Comparison of ENCODE assay signal across 2 cellular contexts in the genomic region with DNA sequence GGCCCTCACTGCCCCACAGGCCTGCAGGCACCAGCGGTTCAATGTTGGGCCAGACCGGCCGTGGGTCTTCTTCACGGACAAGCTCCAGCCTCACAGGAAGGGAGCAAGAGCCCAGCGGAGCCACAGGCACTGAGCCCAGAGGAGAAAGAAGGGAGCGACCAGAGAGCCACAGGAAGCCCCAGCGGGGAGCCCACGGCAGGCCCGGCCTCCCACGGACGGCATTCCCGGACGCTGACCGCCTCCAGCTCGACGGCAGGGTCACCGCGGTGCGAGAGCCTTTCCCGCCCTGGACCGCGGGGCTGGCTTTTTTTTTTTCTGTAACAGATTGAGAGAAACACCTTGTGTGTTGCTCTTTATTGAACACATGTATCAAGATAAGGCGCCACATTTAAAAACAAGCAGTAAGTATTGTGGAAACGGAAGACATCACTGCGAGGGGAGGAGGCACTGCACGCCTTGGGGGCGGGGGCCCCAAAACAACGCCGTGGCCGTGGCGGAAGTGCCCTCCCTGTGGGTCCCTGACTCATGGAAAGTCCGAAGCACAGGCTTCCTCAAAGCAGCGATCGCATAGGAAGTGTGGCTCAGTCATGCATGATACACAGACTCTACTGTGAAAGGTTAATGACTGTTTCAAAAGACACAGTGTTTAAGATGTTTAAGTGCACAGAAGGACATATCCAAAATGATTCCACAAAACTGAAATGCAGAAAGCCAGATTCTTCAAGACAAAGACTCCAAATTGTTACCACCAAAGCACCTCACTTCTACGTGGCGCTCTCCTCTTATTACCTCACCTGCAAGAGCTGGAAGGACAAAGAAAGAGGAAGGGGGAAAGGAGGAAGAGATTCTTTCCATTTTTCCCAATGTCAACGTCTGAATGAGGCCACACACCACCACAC.
A peak's percentile ranks its signal among the peaks of the same experiment; 100 is the strongest.
TF ChIP-seq lines count a peak whose summit lies in the region.

No MANE protein-coding gene starts in this region.

TF ChIP-seq in K562, 482 proteins besides CTCF, POLR2A, EP300 and RAD21 (continued from another document and continues in another):
- TF ChIP-seq, protein P1, sequence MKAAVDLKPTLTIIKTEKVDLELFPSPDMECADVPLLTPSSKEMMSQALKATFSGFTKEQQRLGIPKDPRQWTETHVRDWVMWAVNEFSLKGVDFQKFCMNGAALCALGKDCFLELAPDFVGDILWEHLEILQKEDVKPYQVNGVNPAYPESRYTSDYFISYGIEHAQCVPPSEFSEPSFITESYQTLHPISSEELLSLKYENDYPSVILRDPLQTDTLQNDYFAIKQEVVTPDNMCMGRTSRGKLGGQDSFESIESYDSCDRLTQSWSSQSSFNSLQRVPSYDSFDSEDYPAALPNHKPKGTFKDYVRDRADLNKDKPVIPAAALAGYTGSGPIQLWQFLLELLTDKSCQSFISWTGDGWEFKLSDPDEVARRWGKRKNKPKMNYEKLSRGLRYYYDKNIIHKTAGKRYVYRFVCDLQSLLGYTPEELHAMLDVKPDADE (conservative IDR thresholded peaks at IDR 0.05; ENCODE audit: control insufficient read depth, low read depth, low read length) = no peak
- peak; percentile 60 for TF ChIP-seq POLR2G (IDR thresholded peaks at IDR 0.05; ENCODE audit: low read depth, low read length)
- TF ChIP-seq, protein P2, sequence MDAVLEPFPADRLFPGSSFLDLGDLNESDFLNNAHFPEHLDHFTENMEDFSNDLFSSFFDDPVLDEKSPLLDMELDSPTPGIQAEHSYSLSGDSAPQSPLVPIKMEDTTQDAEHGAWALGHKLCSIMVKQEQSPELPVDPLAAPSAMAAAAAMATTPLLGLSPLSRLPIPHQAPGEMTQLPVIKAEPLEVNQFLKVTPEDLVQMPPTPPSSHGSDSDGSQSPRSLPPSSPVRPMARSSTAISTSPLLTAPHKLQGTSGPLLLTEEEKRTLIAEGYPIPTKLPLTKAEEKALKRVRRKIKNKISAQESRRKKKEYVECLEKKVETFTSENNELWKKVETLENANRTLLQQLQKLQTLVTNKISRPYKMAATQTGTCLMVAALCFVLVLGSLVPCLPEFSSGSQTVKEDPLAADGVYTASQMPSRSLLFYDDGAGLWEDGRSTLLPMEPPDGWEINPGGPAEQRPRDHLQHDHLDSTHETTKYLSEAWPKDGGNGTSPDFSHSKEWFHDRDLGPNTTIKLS (IDR thresholded peaks at IDR 0.05; ENCODE audit: borderline replicate concordance, low read depth) = peak; percentile 71
- peak; percentile 45 for TF ChIP-seq EGR1 (conservative IDR thresholded peaks at IDR 0.05)
- TF ChIP-seq AFF1 (IDR thresholded peaks at IDR 0.05; ENCODE audit: low read depth in 1 of 2, partially characterized antibody in 2 of 2) = peak in 1 of 2 experiments; percentile 27
- TF ChIP-seq MYC (IDR thresholded peaks at IDR 0.05; ENCODE audit: low read depth, low read length) = peak; percentile 62; the same call in 1 of the 2 replicates
- TF ChIP-seq MYC (CRISPR knock-in tag; IDR thresholded peaks at IDR 0.05; ENCODE audit: borderline replicate concordance, low read depth) = no peak
- 0 out of 2 replicates have a peak, but pooled peaks have one; percentile 8 for TF ChIP-seq ZNF584 (CRISPR knock-in tag; IDR thresholded peaks at IDR 0.05; ENCODE audit: low read depth)
- peak; percentile 47; the same call in 1 of the 2 replicates for TF ChIP-seq CTBP1 (IDR thresholded peaks at IDR 0.05; ENCODE audit: borderline replicate concordance)
- TF ChIP-seq ATF1 (CRISPR knock-in tag; IDR thresholded peaks at IDR 0.05) = no peak
- peak; percentile 75 for TF ChIP-seq ATF1 (tag; IDR thresholded peaks at IDR 0.05)
- TF ChIP-seq SPI1 (IDR thresholded peaks at IDR 0.05; ENCODE audit: borderline replicate concordance, low read depth, low read length) = peak; percentile 84; the same call in 1 of the 2 replicates
- TF ChIP-seq ERF (CRISPR knock-in tag; IDR thresholded peaks at IDR 0.05) = no peak
- peak; percentile 87 for TF ChIP-seq GABPA (tag; conservative IDR thresholded peaks at IDR 0.05; ENCODE audit: low read depth)
- TF ChIP-seq ZFX (CRISPR knock-in tag; IDR thresholded peaks at IDR 0.05) = peak; percentile 43; the same call in 1 of the 2 replicates
- TF ChIP-seq SMAD1 (IDR thresholded peaks at IDR 0.05; ENCODE audit: low read depth, low read length, partially characterized antibody) = peak; percentile 37
- TF ChIP-seq NFYB (IDR thresholded peaks at IDR 0.05; ENCODE audit: extremely low read depth, insufficient read length) = no peak
- TF ChIP-seq TBP (optimal IDR thresholded peaks at IDR 0.05; ENCODE audit: low read depth, low read length) = peak; percentile 61
- 0 out of 4 replicates have a peak, but pooled peaks of 1 of the 2 experiments have one; percentile 15 for TF ChIP-seq NRF1 (conservative IDR thresholded peaks at IDR 0.05 in 1 of 2, IDR thresholded peaks at IDR 0.05 in 1 of 2)
- no peak for TF ChIP-seq SP1 (CRISPR knock-in tag; IDR thresholded peaks at IDR 0.05)
- TF ChIP-seq FOXA3 (CRISPR knock-in tag; conservative IDR thresholded peaks at IDR 0.05 in 1 of 2, IDR thresholded peaks at IDR 0.05 in 1 of 2) = 0 out of 4 replicates have a peak, but pooled peaks of 1 of the 2 experiments have one; percentile 43

TF ChIP-seq in liver, 16 proteins besides CTCF, POLR2A, EP300 and RAD21 (continued from another document):
- TF ChIP-seq, protein P3, sequence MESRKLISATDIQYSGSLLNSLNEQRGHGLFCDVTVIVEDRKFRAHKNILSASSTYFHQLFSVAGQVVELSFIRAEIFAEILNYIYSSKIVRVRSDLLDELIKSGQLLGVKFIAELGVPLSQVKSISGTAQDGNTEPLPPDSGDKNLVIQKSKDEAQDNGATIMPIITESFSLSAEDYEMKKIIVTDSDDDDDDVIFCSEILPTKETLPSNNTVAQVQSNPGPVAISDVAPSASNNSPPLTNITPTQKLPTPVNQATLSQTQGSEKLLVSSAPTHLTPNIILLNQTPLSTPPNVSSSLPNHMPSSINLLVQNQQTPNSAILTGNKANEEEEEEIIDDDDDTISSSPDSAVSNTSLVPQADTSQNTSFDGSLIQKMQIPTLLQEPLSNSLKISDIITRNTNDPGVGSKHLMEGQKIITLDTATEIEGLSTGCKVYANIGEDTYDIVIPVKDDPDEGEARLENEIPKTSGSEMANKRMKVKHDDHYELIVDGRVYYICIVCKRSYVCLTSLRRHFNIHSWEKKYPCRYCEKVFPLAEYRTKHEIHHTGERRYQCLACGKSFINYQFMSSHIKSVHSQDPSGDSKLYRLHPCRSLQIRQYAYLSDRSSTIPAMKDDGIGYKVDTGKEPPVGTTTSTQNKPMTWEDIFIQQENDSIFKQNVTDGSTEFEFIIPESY (IDR thresholded peaks at IDR 0.05) = no peak
- TF ChIP-seq EGR1 (IDR thresholded peaks at IDR 0.05; ENCODE audit: low read depth in 2 of 2) (peak in 1 of 2 donors; percentile 30), NR2F2 (IDR thresholded peaks at IDR 0.05) (no peak), YY1 (IDR thresholded peaks at IDR 0.05) (peak; percentile 12)
- TF ChIP-seq, protein P4, sequence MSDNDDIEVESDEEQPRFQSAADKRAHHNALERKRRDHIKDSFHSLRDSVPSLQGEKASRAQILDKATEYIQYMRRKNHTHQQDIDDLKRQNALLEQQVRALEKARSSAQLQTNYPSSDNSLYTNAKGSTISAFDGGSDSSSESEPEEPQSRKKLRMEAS (IDR thresholded peaks at IDR 0.05) = peak; percentile 58
TF ChIP-seq in liver: peak in this region for 5.
